In the genomic region with DNA sequence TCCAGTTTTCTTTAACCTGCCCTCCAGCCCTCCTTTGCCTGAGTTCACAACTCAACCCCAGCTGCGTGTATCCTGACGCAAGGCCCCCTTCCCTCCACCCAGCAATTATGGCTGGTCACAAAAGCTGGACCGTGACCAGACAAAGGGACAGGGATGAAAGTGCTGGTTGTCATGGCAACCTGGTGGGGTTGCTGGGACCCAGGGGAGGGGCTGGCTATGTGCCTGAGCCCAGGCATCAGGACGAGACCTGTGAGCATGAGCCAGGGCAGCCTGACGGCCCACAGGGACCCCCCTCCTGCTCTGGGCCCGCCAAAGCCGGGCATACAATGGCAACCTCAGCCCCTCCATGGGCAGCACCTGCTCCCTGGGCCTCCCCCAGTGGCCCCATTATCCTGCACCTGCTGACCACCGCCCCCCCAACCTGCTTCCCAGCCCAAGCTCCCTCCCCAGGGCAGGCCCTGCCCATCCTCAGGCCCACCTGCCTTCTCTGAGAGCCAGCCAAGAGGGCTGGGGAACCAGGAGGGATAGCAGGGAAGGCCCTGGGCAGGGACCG, we compare ENCODE assay signal across 1 cellular context.
TF ChIP-seq lines count a peak whose summit lies in the region.

No MANE protein-coding gene starts in this region.

TF ChIP-seq in H1, 55 proteins besides CTCF, POLR2A, EP300 and RAD21:
- TF ChIP-seq SAP30 (IDR thresholded peaks at IDR 0.05; ENCODE audit: insufficient read depth, insufficient replicate concordance, low read length), result no peak
